Comparison of ENCODE assay signal across 9 cellular contexts in the genomic region with DNA sequence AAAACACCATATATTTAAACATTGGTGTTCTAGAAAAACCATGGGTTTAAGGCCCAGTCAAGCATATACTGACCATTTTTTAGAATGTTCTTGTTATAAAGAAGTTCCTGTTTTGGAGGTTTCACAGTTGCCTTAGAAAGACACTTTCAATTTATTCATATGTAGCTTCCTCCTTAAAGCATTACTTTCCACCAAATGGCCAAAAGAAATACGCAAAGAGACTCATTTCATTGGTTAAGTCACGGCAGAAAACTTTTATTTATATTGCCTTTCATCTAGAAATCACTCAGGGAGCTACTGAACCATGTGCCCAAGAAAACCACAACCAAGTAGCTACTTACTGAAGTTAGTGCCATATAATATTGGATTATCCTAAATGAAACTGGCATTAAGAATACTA. TPM values are rescaled to one million over a fixed set of nuclear protein-coding genes. Genes with fewer than 3 reads are reported as not detected.
DNase-seq lines count a peak whose midpoint lies in the region; ATAC-seq and TF ChIP-seq lines count a peak whose summit lies in the region.
"Had no signal": no experiment of that assay in that cellular context is flagged by ENCODE, and none has a peak within 500 bp of the region (broad histone marks: within the 10 kb centered on the region; RNA-seq: fewer than 3 reads in every experiment).

No MANE protein-coding gene starts in this region.

- H3K27ac Mint-ChIP-seq in naive B cell: peak overlapping the region; percentile 91 to 97 (median 95)
- H3K27ac Mint-ChIP-seq in mesothelial cell of epicardium: no peak overlapping the region
- H3K27ac Mint-ChIP-seq in chondrocyte (ENCODE audit: unreplicated experiment): no peak overlapping the region

- TF ChIP-seq CTCF in mesothelial cell of epicardium (IDR thresholded peaks at IDR 0.05; ENCODE audit: unreplicated experiment) (no peak), chondrocyte (IDR thresholded peaks at IDR 0.05) (no peak)

- H3K9me3 Mint-ChIP-seq in naive B cell (no peaks in the 10 kb centered on the region), mesothelial cell of epicardium (no peaks in the 10 kb centered on the region), chondrocyte (ENCODE audit: low read depth) (no peaks in the 10 kb centered on the region)

- H3K4me1 Mint-ChIP-seq in naive B cell (peaks cover 25 to 40% (median 37%) of the 10 kb centered on the region in 3 donors), mesothelial cell of epicardium (no peaks in the 10 kb centered on the region), chondrocyte (ENCODE audit: low read depth) (no peaks in the 10 kb centered on the region)

- DNase-seq in naive B cell: peak; percentile 80
- DNase-seq in mesothelial cell of epicardium (ENCODE audit: low spot score in 2 of 2, unreplicated experiment in 2 of 2): no peak
- DNase-seq in NCI-H510A (lab: John Stamatoyannopoulos, UW): no peak
- DNase-seq in chondrocyte (ENCODE audit: low spot score): no peak
- DNase-seq in amniotic stem cell (lab: John Stamatoyannopoulos, UW): no peak
- DNase-seq: activated effector memory CD4-positive, alpha-beta T cell treated with Interleukin-2 at 50 U/mL for 16 hours had no signal

- ATAC-seq in GM18868 (IDR thresholded peaks at IDR 0.05; ENCODE audit: unreplicated experiment) (peak; percentile 94), GM21723 (IDR thresholded peaks at IDR 0.05; ENCODE audit: unreplicated experiment) (peak; percentile 99), HG03442 (IDR thresholded peaks at IDR 0.05; ENCODE audit: unreplicated experiment) (peak; percentile 90), naive B cell (ENCODE audit: low read depth in 2 of 2) (peak; percentile 95 to 98)

- H3K36me3 Mint-ChIP-seq in naive B cell (peaks cover 0 to 3% of the 10 kb centered on the region in 2 donors), mesothelial cell of epicardium (no peaks in the 10 kb centered on the region), chondrocyte (ENCODE audit: low read depth) (no peaks in the 10 kb centered on the region)

- peak overlapping the region; percentile 51 to 83 (median 74) for H3K4me3 Mint-ChIP-seq in naive B cell
- H3K4me3 Mint-ChIP-seq in mesothelial cell of epicardium: no peak overlapping the region
- no peak overlapping the region for H3K4me3 Mint-ChIP-seq in chondrocyte (ENCODE audit: unreplicated experiment)

- H3K27me3 Mint-ChIP-seq in naive B cell (no peaks in the 10 kb centered on the region), mesothelial cell of epicardium (ENCODE audit: low read depth) (no peaks in the 10 kb centered on the region), chondrocyte (ENCODE audit: low read depth) (peaks cover 3% of the 10 kb centered on the region)

RNA-seq across cellular contexts. Expression of a gene that starts 40.0 kb away (rescaled TPM):
- polyA plus RNA-seq in naive B cell (ENCODE audit: low read depth in 6 of 6): not detected
- total RNA-seq in mesothelial cell of epicardium (not detected in 3 replicates), chondrocyte (not detected in 3 replicates)

Comparison
In these comparisons a context has a peak if more than half of its experiments do, and no peak if none do; other contexts are left out.
1. H3K27ac Mint-ChIP-seq: peak in naive B cell (6 of 6); none in mesothelial cell of epicardium (single experiment) and chondrocyte (single experiment).
2. H3K4me3 Mint-ChIP-seq: peak in naive B cell (8 of 8); none in mesothelial cell of epicardium (single experiment) and chondrocyte (single experiment).
3. Peak in every context shown above with its lines, with median percentiles within 50 percentile points of each other: ATAC-seq.